In genomic region chr17:29617481-29618271, GRCh38 we compare ENCODE assay signal across 8 cellular contexts. TPM values are rescaled to one million over a fixed set of nuclear protein-coding genes. Genes with fewer than 3 reads are reported as not detected.
A peak's percentile ranks its signal among the peaks of the same experiment; 100 is the strongest.
DNase-seq lines count a peak whose midpoint lies in the region; ATAC-seq and TF ChIP-seq lines count a peak whose summit lies in the region.

No MANE protein-coding gene starts in this region.

- H3K36me3 Mint-ChIP-seq in activated naive CD4-positive, alpha-beta T cell treated with anti-CD3 and anti-CD28 coated beads for 36 hours (ENCODE audit: low read depth) = peaks cover 3% of the 10 kb centered on the region

- peak overlapping the region; percentile 81 for H3K4me3 Mint-ChIP-seq in activated naive CD4-positive, alpha-beta T cell treated with anti-CD3 and anti-CD28 coated beads for 36 hours

- H3K27ac ChIP-seq in RWPE1 = 0 out of 2 replicates have a peak overlapping the region, but pooled peaks have one; percentile 16
- H3K27ac ChIP-seq in ovary = no peak overlapping the region
- peak overlapping the region in 3 of 4 donors; percentile 69 to 84 (median 78) for H3K27ac ChIP-seq in tibial nerve

- no peak for TF ChIP-seq EP300 in ovary (IDR thresholded peaks at IDR 0.05)
- TF ChIP-seq EP300 in tibial nerve (IDR thresholded peaks at IDR 0.05) = peak in 1 of 2 donors; percentile 54

- TF ChIP-seq POLR2A in ovary (IDR thresholded peaks at IDR 0.05) (no peak), tibial nerve (IDR thresholded peaks at IDR 0.05) (peak in 1 of 2 donors; percentile 21)

- no peaks in the 10 kb centered on the region for H3K9me3 Mint-ChIP-seq in activated naive CD4-positive, alpha-beta T cell treated with anti-CD3 and anti-CD28 coated beads for 36 hours

- H3K9me3 ChIP-seq in ovary (no peaks in the 10 kb centered on the region), tibial nerve (no peaks in the 10 kb centered on the region)

- 3 to 11% (median 6%) methylated on average over 51 to 68 of the region's 68 CpGs for WGBS in ovary, 3 donors
- WGBS in tibial nerve, 2 donors = 10 to 14% methylated on average over 22 to 29 of the region's 68 CpGs

- peaks cover 9% of the 10 kb centered on the region for H3K27me3 Mint-ChIP-seq in activated naive CD4-positive, alpha-beta T cell treated with anti-CD3 and anti-CD28 coated beads for 36 hours (ENCODE audit: low read depth)

- H3K36me3 ChIP-seq in ovary (no peaks in the 10 kb centered on the region), tibial nerve (peaks cover 0 to 2% (median 0%) of the 10 kb centered on the region in 3 donors)

- DNase-seq in Daoy (ENCODE audit: low read depth) = peak; percentile 86
- no peak for DNase-seq in RWPE1 (ENCODE audit: low spot score)
- DNase-seq in activated naive CD4-positive, alpha-beta T cell treated with anti-CD3 and anti-CD28 coated beads for 36 hours = peak; percentile 91
- peak; percentile 73 for DNase-seq in globus pallidus (ENCODE audit: low spot score)
- peak in 2 of 5 donors; percentile 68 to 72 for DNase-seq in ovary
- DNase-seq in tibial nerve (ENCODE audit: low spot score in 2 of 2) = peak in 1 of 2 donors; percentile 56

- TF ChIP-seq CTCF in RWPE1 (conservative IDR thresholded peaks at IDR 0.05; ENCODE audit: low read depth) (peak; percentile 63), ovary (IDR thresholded peaks at IDR 0.05) (peak in 1 of 3 donors; percentile 28), tibial nerve (IDR thresholded peaks at IDR 0.05) (peak; percentile 61 to 81 (median 75))

- H3K4me1 ChIP-seq in ovary (ENCODE audit: insufficient read depth) = peaks cover 17% of the 10 kb centered on the region
- H3K4me1 ChIP-seq in tibial nerve = peaks cover 0 to 81% (median 60%) of the 10 kb centered on the region in 4 donors

- CTCF ChIA-PET in RWPE1 (lab: Yijun Ruan, JAX) = interaction anchor here (0.6 to 3.8 kb wide), 25 partner anchors 9 to 1180 kb away, joined by 3 to 45 read pairs (median 3); partner anchors contain the start of gene ANKRD13B
- CTCF ChIA-PET in activated naive CD4-positive, alpha-beta T cell treated with anti-CD3 and anti-CD28 coated beads for 36 hours (lab: Charles Lee) = interaction anchor here (0.5 to 8.6 kb wide), 43 partner anchors 9 to 360 kb away, joined by 3 to 91 read pairs (median 5); partner anchors contain the start of genes ABHD15, ANKRD13B, SSH2 and TP53I13

- peak overlapping the region; percentile 80 for H3K27ac Mint-ChIP-seq in activated naive CD4-positive, alpha-beta T cell treated with anti-CD3 and anti-CD28 coated beads for 36 hours

- H3K27me3 ChIP-seq in ovary = no peaks in the 10 kb centered on the region
- H3K27me3 ChIP-seq in tibial nerve = peaks cover 0 to 5% of the 10 kb centered on the region in 2 donors

- POLR2A ChIA-PET in RWPE1 (lab: Yijun Ruan, JAX; ENCODE audit: low non-redundant PET) = no interaction called here

- H3K4me3 ChIP-seq in ovary (peak overlapping the region; percentile 29), tibial nerve (peak overlapping the region; percentile 11 to 53 (median 36))

- intact Hi-C loops in activated naive CD4-positive, alpha-beta T cell treated with anti-CD3 and anti-CD28 coated beads for 36 hours (cut with micrococcal nuclease) = loop anchor here (1.0 to 5.0 kb wide), 6 partner anchors 22 to 314 kb away; partner anchors contain the start of genes GIT1 and TAOK1
- intact Hi-C loops in ovary (cut with DNase I) = no loop called here

- peaks cover 48% of the 10 kb centered on the region for H3K4me1 Mint-ChIP-seq in activated naive CD4-positive, alpha-beta T cell treated with anti-CD3 and anti-CD28 coated beads for 36 hours (ENCODE audit: low read depth)

- ATAC-seq in HG03521 (IDR thresholded peaks at IDR 0.05; ENCODE audit: unreplicated experiment) (peak; percentile 3), HG02840 (IDR thresholded peaks at IDR 0.05; ENCODE audit: low FRiP score, unreplicated experiment) (no peak)

RNA-seq across cellular contexts. Expression of gene CORO6, which starts 5.0 kb away (rescaled TPM):
- total RNA-seq in Daoy (2014; rRNA removed; shearing (Covaris generic)) = 0.51 TPM in 1 of 2 replicates, not detected in the other
- 10 to 100 TPM; 24.8 to 27.3 TPM for total RNA-seq in activated naive CD4-positive, alpha-beta T cell treated with anti-CD3 and anti-CD28 coated beads for 36 hours
- 1 to 10 TPM; 1.2 to 9.0 (median 3.5) TPM for total RNA-seq in ovary
- 1 to 10 TPM; 2.1 to 4.2 TPM for polyA plus RNA-seq in ovary
- total RNA-seq in tibial nerve = 100 to 1,000 TPM in 2 of 4 donors, 10 to 100 TPM in 2; 34.5 to 139 (median 83.1) TPM

RNA-seq across cellular contexts. Expression of gene ANKRD13B, which starts 24.7 kb away (rescaled TPM):
- total RNA-seq in Daoy (2014; rRNA removed; shearing (Covaris generic)) = 13.1 and 15.8 TPM in 2 replicates
- total RNA-seq in activated naive CD4-positive, alpha-beta T cell treated with anti-CD3 and anti-CD28 coated beads for 36 hours = 10 to 100 TPM; 14.1 to 14.6 TPM
- total RNA-seq in ovary = 10 to 100 TPM; 10.5 to 23.4 (median 14.7) TPM
- polyA plus RNA-seq in ovary = 10 to 100 TPM in 1 of 2 donors, 1 to 10 TPM in 1; 3.6 to 11.4 TPM
- total RNA-seq in tibial nerve = 10 to 100 TPM; 19.0 to 50.1 (median 26.4) TPM

RNA-seq across cellular contexts. Expression of gene GIT1, which starts 28.2 kb away (rescaled TPM):
- 22.0 and 23.2 TPM in 2 replicates for total RNA-seq in Daoy (2014; rRNA removed; shearing (Covaris generic))
- 10 to 100 TPM; 35.5 to 37.5 TPM for total RNA-seq in activated naive CD4-positive, alpha-beta T cell treated with anti-CD3 and anti-CD28 coated beads for 36 hours
- 10 to 100 TPM; 18.0 to 51.8 (median 39.2) TPM for total RNA-seq in ovary
- polyA plus RNA-seq in ovary = 10 to 100 TPM; 20.3 to 27.0 TPM
- total RNA-seq in tibial nerve = 100 to 1,000 TPM in 1 of 4 donors, 10 to 100 TPM in 3; 51.3 to 100 (median 89.7) TPM

RNA-seq across cellular contexts. Expression of gene TP53I13, which starts 49.2 kb away (rescaled TPM):
- total RNA-seq in Daoy (2014; rRNA removed; shearing (Covaris generic)) = 40.2 and 44.8 TPM in 2 replicates
- 10 to 100 TPM; 30.9 to 37.2 TPM for total RNA-seq in activated naive CD4-positive, alpha-beta T cell treated with anti-CD3 and anti-CD28 coated beads for 36 hours
- total RNA-seq in ovary = 10 to 100 TPM; 30.4 to 49.5 (median 41.3) TPM
- polyA plus RNA-seq in ovary = 10 to 100 TPM in 1 of 2 donors, 1 to 10 TPM in 1; 2.2 to 44.7 TPM
- total RNA-seq in tibial nerve = 100 to 1,000 TPM; 119 to 188 (median 152) TPM

RNA-seq across cellular contexts. Expression of gene ABHD15, which starts 50.8 kb away (rescaled TPM):
- 2.6 and 4.1 TPM in 2 replicates for total RNA-seq in Daoy (2014; rRNA removed; shearing (Covaris generic))
- total RNA-seq in activated naive CD4-positive, alpha-beta T cell treated with anti-CD3 and anti-CD28 coated beads for 36 hours = 1 to 10 TPM; 3.7 to 4.0 TPM
- total RNA-seq in ovary (1 to 10 TPM; 4.2 to 7.6 (median 4.8) TPM), tibial nerve (10 to 100 TPM; 25.7 to 32.7 (median 30.3) TPM)
- polyA plus RNA-seq in ovary = 1 to 10 TPM; 3.0 to 8.7 TPM

Comparison
In these comparisons a context has a peak if more than half of its experiments do, and no peak if none do; other contexts are left out.
1. H3K27ac ChIP-seq: peak in RWPE1 (single experiment) and tibial nerve (3 of 4); none in ovary (0 of 2).